In genomic region chr2:60379684-60380083, GRCh38 we compare ENCODE assay signal across 22 cellular contexts.
"Had no signal": no experiment of that assay in that cellular context is flagged by ENCODE, and none has a peak within 500 bp of the region (broad histone marks: within the 10 kb centered on the region; RNA-seq: fewer than 3 reads in every experiment).

No MANE protein-coding gene starts in this region.

- H3K27me3 Mint-ChIP-seq: activated CD4-positive, alpha-beta memory T cell treated with anti-CD3 and anti-CD28 coated beads, Interleukin-2, amount 10 ng/mL, durations not matched to agents 7 days and 5 days; activated CD4-positive, alpha-beta T cell treated with anti-CD3 and anti-CD28 coated beads for 36 hours; activated naive CD8-positive, alpha-beta T cell had no signal

- H3K36me3 Mint-ChIP-seq: activated naive CD8-positive, alpha-beta T cell; brain had no signal

- DNase-seq: activated CD4-positive, alpha-beta memory T cell treated with anti-CD3 and anti-CD28 coated beads, Interleukin-2, amount 10 ng/mL, durations not matched to agents 7 days and 5 days; activated CD4-positive, alpha-beta T cell treated with anti-CD3 and anti-CD28 coated beads for 36 hours; activated CD4-positive, alpha-beta T cell treated with anti-CD3 and anti-CD28 coated beads, Interleukin-2, amount 50 U/mL, for 1 hour; activated CD4-positive, CD25-positive, alpha-beta regulatory T cell; activated gamma-delta T cell; activated naive CD4-positive, alpha-beta T cell treated with anti-CD3 and anti-CD28 coated beads for 36 hours; activated T-cell treated with anti-CD3 and anti-CD28 coated beads for 4 hours; activated T-cell treated with anti-CD3 and anti-CD28 coated beads, Interleukin-2, amount 50 U/mL, for 48 hours; amygdala; NCI-H146; NCI-H187 treated with DMSO at 0.1 percent for 48 hours; NCI-H2081 treated with DMSO at 0.1 percent for 48 hours; NCI-H2227 treated with DMSO at 0.1 percent for 48 hours; NCI-H446 treated with DMSO at 0.1 percent for 48 hours; NCI-H524 treated with DMSO at 0.1 percent for 48 hours; NCI-H748 treated with DMSO at 0.1 percent for 48 hours; T-helper 1 cell had no signal

- H3K27ac ChIP-seq: SK-N-MC had no signal

- H3K9me3 Mint-ChIP-seq: activated CD4-positive, alpha-beta memory T cell treated with anti-CD3 and anti-CD28 coated beads, Interleukin-2, amount 10 ng/mL, durations not matched to agents 7 days and 5 days; activated naive CD4-positive, alpha-beta T cell treated with anti-CD3 and anti-CD28 coated beads for 36 hours; activated T-helper 17 cell treated with anti-CD3 and anti-CD28 coated beads, Interleukin-2, amount 50 U/mL, for 72 hours; central memory CD8-positive, alpha-beta T cell had no signal

- H3K27ac Mint-ChIP-seq: activated CD4-positive, alpha-beta memory T cell treated with anti-CD3 and anti-CD28 coated beads, Interleukin-2, amount 10 ng/mL, durations not matched to agents 7 days and 5 days; activated CD4-positive, alpha-beta T cell treated with anti-CD3 and anti-CD28 coated beads for 36 hours; activated naive CD4-positive, alpha-beta T cell treated with anti-CD3 and anti-CD28 coated beads for 36 hours; activated naive CD8-positive, alpha-beta T cell; activated T-helper 17 cell treated with anti-CD3 and anti-CD28 coated beads, Interleukin-2, amount 50 U/mL, for 72 hours; brain had no signal

- ATAC-seq: activated CD4-positive, alpha-beta T cell treated with anti-CD3 and anti-CD28 coated beads for 36 hours; activated T-helper 17 cell treated with anti-CD3 and anti-CD28 coated beads, Interleukin-2, amount 50 U/mL, for 72 hours had no signal

- H3K4me1 Mint-ChIP-seq: activated CD4-positive, alpha-beta memory T cell treated with anti-CD3 and anti-CD28 coated beads, Interleukin-2, amount 10 ng/mL, durations not matched to agents 7 days and 5 days; activated CD4-positive, alpha-beta T cell treated with anti-CD3 and anti-CD28 coated beads for 36 hours; activated T-helper 17 cell treated with anti-CD3 and anti-CD28 coated beads, Interleukin-2, amount 50 U/mL, for 72 hours; central memory CD8-positive, alpha-beta T cell had no signal

- H3K4me3 Mint-ChIP-seq: activated CD4-positive, alpha-beta memory T cell treated with anti-CD3 and anti-CD28 coated beads, Interleukin-2, amount 10 ng/mL, durations not matched to agents 7 days and 5 days; activated CD4-positive, alpha-beta T cell treated with anti-CD3 and anti-CD28 coated beads for 36 hours; activated naive CD4-positive, alpha-beta T cell treated with anti-CD3 and anti-CD28 coated beads for 36 hours; activated naive CD8-positive, alpha-beta T cell; activated T-helper 17 cell treated with anti-CD3 and anti-CD28 coated beads, Interleukin-2, amount 50 U/mL, for 72 hours; brain; central memory CD8-positive, alpha-beta T cell had no signal

- H3K4me3 ChIP-seq: SK-N-MC had no signal
